21 cellular contexts compared by ENCODE assay signal in genomic region chrX:134530845-134531244, GRCh38.
"Had no signal": no experiment of that assay in that cellular context is flagged by ENCODE, and none has a peak within 500 bp of the region (broad histone marks: within the 10 kb centered on the region; RNA-seq: fewer than 3 reads in every experiment).

No MANE protein-coding gene starts in this region.

- DNase-seq: colonic mucosa; cortex of kidney; dermis blood vessel endothelial cell; dorsolateral prefrontal cortex; effector CD4-positive, alpha-beta T cell; effector CD8-positive, alpha-beta T cell; effector memory CD4-positive, alpha-beta T cell; effector memory CD8-positive, alpha-beta T cell; endodermal cell; erythroblast; esophagus squamous epithelium; foreskin fibroblast; foreskin keratinocyte; foreskin melanocyte; gastrocnemius medialis; glutamatergic neuron; head of caudate nucleus; heart left ventricle; heart right ventricle had no signal

- ATAC-seq: effector memory CD8-positive, alpha-beta T cell; esophagus mucosa; foreskin keratinocyte; gastrocnemius medialis; gastroesophageal sphincter; heart left ventricle; heart right ventricle had no signal
